16 cellular contexts compared by ENCODE assay signal in the genomic region with DNA sequence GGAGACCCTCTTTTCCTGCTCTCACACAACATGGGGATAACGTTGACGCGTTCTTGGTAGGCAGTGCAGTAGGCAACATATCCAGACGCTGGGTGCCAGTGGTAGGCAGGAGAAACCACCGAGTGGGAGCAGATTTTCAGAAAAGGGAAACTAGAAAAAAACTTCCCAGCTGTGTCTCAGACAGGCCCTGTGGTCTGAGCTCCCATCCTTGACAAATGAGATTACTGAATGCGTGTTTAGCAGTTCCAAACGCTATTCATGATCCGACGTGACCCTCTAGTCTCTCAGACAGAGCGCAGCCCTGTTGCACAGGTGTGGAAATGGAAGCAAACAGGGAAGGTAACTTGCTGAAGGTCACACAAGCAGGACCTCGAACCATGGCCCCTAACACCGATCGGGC.
DNase-seq lines count a peak whose midpoint lies in the region; ATAC-seq, FAIRE-seq and TF ChIP-seq lines count a peak whose summit lies in the region.
"Had no signal": no experiment of that assay in that cellular context is flagged by ENCODE, and none has a peak within 500 bp of the region (broad histone marks: within the 10 kb centered on the region; RNA-seq: fewer than 3 reads in every experiment).

No MANE protein-coding gene starts in this region.

- FAIRE-seq in HepG2 (lab: Jason Lieb, UNC), result no peak
- FAIRE-seq: A549, RCC 7860 had no signal

- TF ChIP-seq POLR2A in HepG2 (IDR thresholded peaks at IDR 0.05; ENCODE audit: insufficient read depth in 1 of 2, low read depth in 2 of 2, low read length in 2 of 2) (no peak), right lobe of liver (IDR thresholded peaks at IDR 0.05) (no peak)

- H3K27me3 ChIP-seq in HepG2 (ENCODE audit: control insufficient read depth in 1 of 2, insufficient read depth in 2 of 2, low read length in 2 of 2) (peaks cover 5 to 58% of the 10 kb centered on the region in 2 experiments; a peak in 4 of 5 replicates), right lobe of liver (no peaks in the 10 kb centered on the region)

- H3K27ac ChIP-seq in HepG2 (ENCODE audit: extremely low read length, insufficient read depth, low read length) (no peak overlapping the region), right lobe of liver (no peak overlapping the region)
- H3K27ac ChIP-seq: A549 had no signal

- no peaks in the 10 kb centered on the region for H3K79me2 ChIP-seq in HepG2 (ENCODE audit: insufficient read depth, low read length)

- no peak overlapping the region for H3K9ac ChIP-seq in HepG2 (ENCODE audit: insufficient read depth, low read depth, low read length)

- no peaks in the 10 kb centered on the region for H3K36me3 ChIP-seq in HepG2 (replicated peaks in 1 of 2; ENCODE audit: control insufficient read depth in 1 of 2, insufficient read depth in 2 of 2, low read length in 2 of 2)
- no peaks in the 10 kb centered on the region for H3K36me3 ChIP-seq in right lobe of liver

- ATAC-seq in HepG2 (peak; percentile 24; the same call in 1 of the 3 replicates), right lobe of liver (no peak)
- no peak for ATAC-seq in activated T-helper 17 cell treated with anti-CD3 and anti-CD28 coated beads, Interleukin-2, amount 50 U/mL, for 72 hours (replicated peaks)
- peak; percentile 61 to 75 for ATAC-seq in stimulated activated naive B cell treated with anti-CD40 and anti-IgM and Interleukin-4, amounts not matched to agents 10 μg/mL and 1 μg/mL and 100 μg/mL, for 72 hours (replicated peaks)
- ATAC-seq: A549, HCT116 had no signal

- BruUV-seq in HepG2 (replicated peaks; lab: Mats Ljungman, UMichigan), result no TSS peak

- no peaks in the 10 kb centered on the region for H3K9me3 ChIP-seq in HepG2 (ENCODE audit: low read length)
- no peaks in the 10 kb centered on the region for H3K9me3 ChIP-seq in right lobe of liver
- H3K9me3 ChIP-seq: A549 had no signal

- TF ChIP-seq EP300 in HepG2 (IDR thresholded peaks at IDR 0.05; ENCODE audit: low read depth in 2 of 2, low read length in 2 of 2), result no peak
- no peak for TF ChIP-seq EP300 in HepG2 (CRISPR knock-in tag; IDR thresholded peaks at IDR 0.05; ENCODE audit: borderline replicate concordance)

- TF ChIP-seq CTCF in HepG2 (CRISPR knock-in tag; IDR thresholded peaks at IDR 0.05) (no peak), right lobe of liver (IDR thresholded peaks at IDR 0.05) (no peak), foreskin fibroblast (IDR thresholded peaks at IDR 0.05; ENCODE audit: low read depth, low read length) (no peak)

- H3K4me1 Mint-ChIP-seq in activated T-helper 17 cell treated with anti-CD3 and anti-CD28 coated beads, Interleukin-2, amount 50 U/mL, for 72 hours, result peaks cover 33% of the 10 kb centered on the region
- H3K4me1 Mint-ChIP-seq in stimulated activated naive B cell treated with anti-CD40 and anti-IgM and Interleukin-4, amounts not matched to agents 10 μg/mL and 1 μg/mL and 100 μg/mL, for 72 hours, result peaks cover 46 to 47% of the 10 kb centered on the region in 2 donors

- H3K9me3 Mint-ChIP-seq in activated T-helper 17 cell treated with anti-CD3 and anti-CD28 coated beads, Interleukin-2, amount 50 U/mL, for 72 hours, result peaks cover 4% of the 10 kb centered on the region
- peaks cover 0 to 3% of the 10 kb centered on the region in 2 donors for H3K9me3 Mint-ChIP-seq in stimulated activated naive B cell treated with anti-CD40 and anti-IgM and Interleukin-4, amounts not matched to agents 10 μg/mL and 1 μg/mL and 100 μg/mL, for 72 hours
- H3K9me3 Mint-ChIP-seq: IgD-negative memory B cell had no signal

- no peak overlapping the region for H2AFZ ChIP-seq in HepG2 (ENCODE audit: low read length)

- H4K20me1 ChIP-seq in HepG2 (ENCODE audit: insufficient read depth, low read length), result no peaks in the 10 kb centered on the region

- no peak for TF ChIP-seq RAD21 in HepG2 (CRISPR knock-in tag; IDR thresholded peaks at IDR 0.05)

- POLR2A ChIA-PET in HepG2 (lab: Yijun Ruan, JAX), result no interaction called here

- H3K4me3 ChIP-seq in HepG2 (replicated peaks in 1 of 3; ENCODE audit: insufficient read depth in 1 of 3, low read depth in 2 of 3, low read length in 3 of 3) (no peak overlapping the region), right lobe of liver (no peak overlapping the region), foreskin fibroblast (ENCODE audit: low read depth in 1 of 2, low read length in 2 of 2) (no peak overlapping the region)
- H3K4me3 ChIP-seq: A549 had no signal

- H3K4me2 ChIP-seq in HepG2 (ENCODE audit: low read depth, low read length), result peak overlapping the region; percentile 11; the same call in 1 of the 2 replicates
- H3K4me2 ChIP-seq: A549 had no signal

- H3K4me1 ChIP-seq in HepG2 (ENCODE audit: insufficient read depth, low read length) (peaks cover 21% of the 10 kb centered on the region), right lobe of liver (no peaks in the 10 kb centered on the region)
- H3K4me1 ChIP-seq: A549 had no signal

- H3K27me3 Mint-ChIP-seq in activated T-helper 17 cell treated with anti-CD3 and anti-CD28 coated beads, Interleukin-2, amount 50 U/mL, for 72 hours, result peaks cover 21% of the 10 kb centered on the region
- peaks cover 7 to 12% of the 10 kb centered on the region in 2 donors for H3K27me3 Mint-ChIP-seq in stimulated activated naive B cell treated with anti-CD40 and anti-IgM and Interleukin-4, amounts not matched to agents 10 μg/mL and 1 μg/mL and 100 μg/mL, for 72 hours

- intact Hi-C loops in HepG2 (cut with micrococcal nuclease; ENCODE audit: unreplicated experiment), result no loop called here
- intact Hi-C loops in right lobe of liver (cut with DNase I), result no loop called here

- CTCF ChIA-PET in HepG2 (lab: Yijun Ruan, JAX; ENCODE audit: low intra/inter-chr PET ratio, low total read pairs), result no interaction called here

- no peaks in the 10 kb centered on the region for H3K36me3 Mint-ChIP-seq in activated T-helper 17 cell treated with anti-CD3 and anti-CD28 coated beads, Interleukin-2, amount 50 U/mL, for 72 hours (ENCODE audit: low read depth)
- no peaks in the 10 kb centered on the region for H3K36me3 Mint-ChIP-seq in stimulated activated naive B cell treated with anti-CD40 and anti-IgM and Interleukin-4, amounts not matched to agents 10 μg/mL and 1 μg/mL and 100 μg/mL, for 72 hours
- H3K36me3 Mint-ChIP-seq: IgD-negative memory B cell had no signal

- no peak overlapping the region for H3K27ac Mint-ChIP-seq in activated T-helper 17 cell treated with anti-CD3 and anti-CD28 coated beads, Interleukin-2, amount 50 U/mL, for 72 hours
- H3K27ac Mint-ChIP-seq in stimulated activated naive B cell treated with anti-CD40 and anti-IgM and Interleukin-4, amounts not matched to agents 10 μg/mL and 1 μg/mL and 100 μg/mL, for 72 hours, result peak overlapping the region; percentile 90

- WGBS in HepG2 (ENCODE audit: low lambda C conversion rate), result 44% methylated on average over 13 of the region's 13 CpGs
- WGBS in right lobe of liver (ENCODE audit: insufficient coverage, low coverage, low lambda C conversion rate, missing lambda C conversion rate), result 44% methylated on average over 10 of the region's 13 CpGs

- DNase-seq in HepG2 (ENCODE audit: low spot score), result no peak
- DNase-seq in right lobe of liver, result no peak
- DNase-seq in KBM-7, result peak; percentile 56
- no peak for DNase-seq in stimulated activated naive B cell treated with anti-CD40 and anti-IgM and Interleukin-4, amounts not matched to agents 10 μg/mL and 1 μg/mL and 100 μg/mL, for 72 hours
- no peak for DNase-seq in NCI-H1436 treated with DMSO at 0.1 percent for 48 hours (lab: John Stamatoyannopoulos, UW)
- DNase-seq in NCI-H1092 treated with DMSO at 0.1 percent for 48 hours (lab: John Stamatoyannopoulos, UW), result no peak
- no peak for DNase-seq in foreskin fibroblast
- DNase-seq: NCI-H1105, NCI-H187, NCI-H446, SHP77 treated with DMSO at 0.1 percent for 48 hours had no signal

- H3K4me3 Mint-ChIP-seq in activated T-helper 17 cell treated with anti-CD3 and anti-CD28 coated beads, Interleukin-2, amount 50 U/mL, for 72 hours, result peak overlapping the region; percentile 85
- peak overlapping the region; percentile 66 to 73 for H3K4me3 Mint-ChIP-seq in stimulated activated naive B cell treated with anti-CD40 and anti-IgM and Interleukin-4, amounts not matched to agents 10 μg/mL and 1 μg/mL and 100 μg/mL, for 72 hours

- in situ Hi-C loops in HepG2 (cut with HindIII; ENCODE audit: extremely low pct_ligation_motif_present, low pct_unique_long_range_greater_than_20kb), result no loop called here
- in situ Hi-C loops in KBM-7 (cut with MboI; ENCODE audit: low pct_unique_long_range_greater_than_20kb, low sequenced_read_pairs), result no loop called here

TF ChIP-seq in HepG2, 621 proteins besides CTCF, POLR2A, EP300 and RAD21 (continues in another document):
- no peak for TF ChIP-seq FOXA3 (CRISPR knock-in tag; IDR thresholded peaks at IDR 0.05)
- TF ChIP-seq NFE2L2 (IDR thresholded peaks at IDR 0.05; ENCODE audit: low read length), result no peak
- TF ChIP-seq, protein P1, sequence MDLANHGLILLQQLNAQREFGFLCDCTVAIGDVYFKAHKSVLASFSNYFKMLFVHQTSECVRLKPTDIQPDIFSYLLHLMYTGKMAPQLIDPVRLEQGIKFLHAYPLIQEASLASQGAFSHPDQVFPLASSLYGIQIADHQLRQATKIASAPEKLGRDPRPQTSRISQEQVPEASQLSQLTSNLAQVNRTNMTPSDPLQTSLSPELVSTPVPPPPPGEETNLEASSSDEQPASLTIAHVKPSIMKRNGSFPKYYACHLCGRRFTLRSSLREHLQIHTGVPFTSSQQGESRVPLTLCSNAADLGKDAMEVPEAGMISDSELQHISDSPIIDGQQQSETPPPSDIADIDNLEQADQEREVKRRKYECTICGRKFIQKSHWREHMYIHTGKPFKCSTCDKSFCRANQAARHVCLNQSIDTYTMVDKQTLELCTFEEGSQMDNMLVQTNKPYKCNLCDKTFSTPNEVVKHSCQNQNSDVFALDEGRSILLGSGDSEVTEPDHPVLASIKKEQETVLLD (CRISPR knock-in tag; IDR thresholded peaks at IDR 0.05; ENCODE audit: low read depth), result no peak
- TF ChIP-seq BCL6 (CRISPR knock-in tag; IDR thresholded peaks at IDR 0.05), result no peak
- TF ChIP-seq, protein P2, sequence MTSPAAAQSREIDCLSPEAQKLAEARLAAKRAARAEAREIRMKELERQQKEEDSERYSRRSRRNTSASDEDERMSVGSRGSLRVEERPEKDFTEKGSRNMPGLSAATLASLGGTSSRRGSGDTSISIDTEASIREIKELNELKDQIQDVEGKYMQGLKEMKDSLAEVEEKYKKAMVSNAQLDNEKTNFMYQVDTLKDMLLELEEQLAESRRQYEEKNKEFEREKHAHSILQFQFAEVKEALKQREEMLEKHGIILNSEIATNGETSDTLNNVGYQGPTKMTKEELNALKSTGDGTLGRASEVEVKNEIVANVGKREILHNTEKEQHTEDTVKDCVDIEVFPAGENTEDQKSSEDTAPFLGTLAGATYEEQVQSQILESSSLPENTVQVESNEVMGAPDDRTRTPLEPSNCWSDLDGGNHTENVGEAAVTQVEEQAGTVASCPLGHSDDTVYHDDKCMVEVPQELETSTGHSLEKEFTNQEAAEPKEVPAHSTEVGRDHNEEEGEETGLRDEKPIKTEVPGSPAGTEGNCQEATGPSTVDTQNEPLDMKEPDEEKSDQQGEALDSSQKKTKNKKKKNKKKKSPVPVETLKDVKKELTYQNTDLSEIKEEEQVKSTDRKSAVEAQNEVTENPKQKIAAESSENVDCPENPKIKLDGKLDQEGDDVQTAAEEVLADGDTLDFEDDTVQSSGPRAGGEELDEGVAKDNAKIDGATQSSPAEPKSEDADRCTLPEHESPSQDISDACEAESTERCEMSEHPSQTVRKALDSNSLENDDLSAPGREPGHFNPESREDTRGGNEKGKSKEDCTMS (CRISPR knock-in tag; conservative IDR thresholded peaks at IDR 0.05), result no peak

Comparison
In these comparisons a context has a peak if more than half of its experiments do, and no peak if none do; other contexts are left out.
1. ATAC-seq: peak in HepG2 (single experiment) and stimulated activated naive B cell treated with anti-CD40 and anti-IgM and Interleukin-4, amounts not matched to agents 10 μg/mL and 1 μg/mL and 100 μg/mL, for 72 hours (2 of 2); none in right lobe of liver (0 of 4) and activated T-helper 17 cell treated with anti-CD3 and anti-CD28 coated beads, Interleukin-2, amount 50 U/mL, for 72 hours (single experiment).